ENCODE assay signal across 14 cellular contexts in the genomic region with DNA sequence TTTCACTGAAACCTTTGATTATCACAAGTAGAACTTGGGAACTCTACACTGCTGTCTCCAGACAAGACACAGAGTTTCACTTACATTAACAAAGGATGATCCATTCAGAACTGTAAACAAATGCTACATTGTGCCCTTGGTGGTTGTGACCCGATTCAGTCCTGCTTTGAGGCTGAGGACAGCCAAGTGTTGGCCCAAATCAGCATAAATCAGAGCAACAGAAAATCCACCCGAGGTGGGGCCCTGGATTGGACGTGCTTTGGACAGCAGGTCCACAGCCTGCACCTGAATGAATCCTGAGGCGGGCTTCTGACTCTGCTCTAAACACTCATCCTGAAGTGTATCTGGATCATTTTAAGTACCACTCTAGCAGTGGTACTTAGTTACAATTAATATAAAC.
DNase-seq lines count a peak whose midpoint lies in the region; ATAC-seq and TF ChIP-seq lines count a peak whose summit lies in the region.
"Had no signal": no experiment of that assay in that cellular context is flagged by ENCODE, and none has a peak within 500 bp of the region (broad histone marks: within the 10 kb centered on the region; RNA-seq: fewer than 3 reads in every experiment).

No MANE protein-coding gene starts in this region.

- POLR2A ChIA-PET in naive thymus-derived CD4-positive, alpha-beta T cell (lab: Charles Lee), result interaction anchor here (0.7 to 3.5 kb wide), 7 partner anchors 8 to 36 kb away, joined by 3 to 27 read pairs (median 4); no protein-coding TSS in a partner anchor

- H3K27ac ChIP-seq in coronary artery, result no peak overlapping the region
- H3K27ac ChIP-seq in naive thymus-derived CD4-positive, alpha-beta T cell (ENCODE audit: low read depth, low read length), result peak overlapping the region; percentile 97
- H3K27ac ChIP-seq: ovary had no signal

- no peaks in the 10 kb centered on the region for H3K9me3 ChIP-seq in naive thymus-derived CD4-positive, alpha-beta T cell (ENCODE audit: control insufficient read depth in 2 of 3, low read length in 3 of 3)
- H3K9me3 ChIP-seq: ovary had no signal

- H3K27me3 Mint-ChIP-seq in stimulated activated naive CD8-positive, alpha-beta T cell treated with anti-CD3 and anti-CD28 coated beads, Interleukin-15, Interleukin-2, amounts not matched to agents 100 ng/mL and 50 ng/mL, for 24 hours, result no peaks in the 10 kb centered on the region
- no peaks in the 10 kb centered on the region for H3K27me3 Mint-ChIP-seq in naive thymus-derived CD4-positive, alpha-beta T cell
- H3K27me3 Mint-ChIP-seq: stimulated activated memory B cell treated with anti-CD40 and anti-IgM and Interleukin-4, amounts not matched to agents 10 μg/mL and 1 μg/mL and 100 μg/mL, for 72 hours had no signal

- peaks cover 92% of the 10 kb centered on the region for H3K4me1 Mint-ChIP-seq in stimulated activated naive CD8-positive, alpha-beta T cell treated with anti-CD3 and anti-CD28 coated beads, Interleukin-15, Interleukin-2, amounts not matched to agents 100 ng/mL and 50 ng/mL, for 24 hours (ENCODE audit: low read depth)
- peaks cover 69 to 98% (median 91%) of the 10 kb centered on the region in 7 donors for H3K4me1 Mint-ChIP-seq in naive thymus-derived CD4-positive, alpha-beta T cell

- H3K27ac Mint-ChIP-seq in stimulated activated naive CD8-positive, alpha-beta T cell treated with anti-CD3 and anti-CD28 coated beads, Interleukin-15, Interleukin-2, amounts not matched to agents 100 ng/mL and 50 ng/mL, for 24 hours, result peak overlapping the region; percentile 87
- peak overlapping the region in 8 of 9 donors; percentile 75 to 99 (median 92) for H3K27ac Mint-ChIP-seq in naive thymus-derived CD4-positive, alpha-beta T cell
- H3K27ac Mint-ChIP-seq: mesothelial cell of epicardium had no signal

- H3K36me3 ChIP-seq in naive thymus-derived CD4-positive, alpha-beta T cell (ENCODE audit: control insufficient read depth in 2 of 3, insufficient read depth in 3 of 3, low read length in 3 of 3), result peaks cover 18 to 52% (median 35%) of the 10 kb centered on the region in 3 experiments
- H3K36me3 ChIP-seq: ovary had no signal

- peaks cover 65% of the 10 kb centered on the region for H3K36me3 Mint-ChIP-seq in stimulated activated naive CD8-positive, alpha-beta T cell treated with anti-CD3 and anti-CD28 coated beads, Interleukin-15, Interleukin-2, amounts not matched to agents 100 ng/mL and 50 ng/mL, for 24 hours (ENCODE audit: low read depth)
- peaks cover 10 to 45% (median 31%) of the 10 kb centered on the region in 5 donors for H3K36me3 Mint-ChIP-seq in naive thymus-derived CD4-positive, alpha-beta T cell

- H3K4me1 ChIP-seq in naive thymus-derived CD4-positive, alpha-beta T cell (ENCODE audit: control insufficient read depth in 2 of 2, insufficient read depth in 2 of 2, low read length in 2 of 2), result peaks cover 85 to 94% of the 10 kb centered on the region in 2 donors

- ATAC-seq in stimulated activated naive CD8-positive, alpha-beta T cell treated with anti-CD3 and anti-CD28 coated beads, Interleukin-15, Interleukin-2, amounts not matched to agents 100 U/mL and 50 U/mL, for 24 hours, result no peak
- no peak for ATAC-seq in naive thymus-derived CD4-positive, alpha-beta T cell
- ATAC-seq in HG03457 (IDR thresholded peaks at IDR 0.05; ENCODE audit: unreplicated experiment), result no peak
- ATAC-seq: stimulated activated memory B cell treated with anti-CD40 and anti-IgM and Interleukin-4, amounts not matched to agents 10 μg/mL and 1 μg/mL and 100 μg/mL, for 72 hours had no signal

- CTCF ChIA-PET in naive thymus-derived CD4-positive, alpha-beta T cell (lab: Charles Lee), result interaction anchor here (1.0 to 1.4 kb wide), 2 partner anchors 17 to 123 kb away, joined by 4 read pairs; no protein-coding TSS in a partner anchor

- TF ChIP-seq CTCF in coronary artery (IDR thresholded peaks at IDR 0.05), result no peak

- DNase-seq in stimulated activated naive CD8-positive, alpha-beta T cell treated with anti-CD3 and anti-CD28 coated beads, Interleukin-15, Interleukin-2, amounts not matched to agents 100 U/mL and 50 U/mL, for 24 hours, result no peak
- peak; percentile 9 for DNase-seq in coronary artery (ENCODE audit: low spot score)
- no peak for DNase-seq in naive thymus-derived CD4-positive, alpha-beta T cell
- no peak for DNase-seq in erythroblast (lab: John Stamatoyannopoulos, UW)
- DNase-seq in cerebellar nuclear complex (lab: John Stamatoyannopoulos, UW), result no peak
- DNase-seq: AML-193, amniotic stem cell, ovary, SW 1271 had no signal

- H3K27me3 ChIP-seq in naive thymus-derived CD4-positive, alpha-beta T cell (ENCODE audit: control insufficient read depth in 2 of 2, insufficient read depth in 2 of 2, low read length in 2 of 2), result no peaks in the 10 kb centered on the region
- H3K27me3 ChIP-seq: ovary had no signal

- intact Hi-C loops in naive thymus-derived CD4-positive, alpha-beta T cell (cut with micrococcal nuclease), result no loop called here

- no peaks in the 10 kb centered on the region for H3K9me3 Mint-ChIP-seq in stimulated activated naive CD8-positive, alpha-beta T cell treated with anti-CD3 and anti-CD28 coated beads, Interleukin-15, Interleukin-2, amounts not matched to agents 100 ng/mL and 50 ng/mL, for 24 hours
- no peaks in the 10 kb centered on the region for H3K9me3 Mint-ChIP-seq in naive thymus-derived CD4-positive, alpha-beta T cell
- H3K9me3 Mint-ChIP-seq: stimulated activated memory B cell treated with anti-CD40 and anti-IgM and Interleukin-4, amounts not matched to agents 10 μg/mL and 1 μg/mL and 100 μg/mL, for 72 hours had no signal

- no peak overlapping the region for H3K4me3 Mint-ChIP-seq in stimulated activated naive CD8-positive, alpha-beta T cell treated with anti-CD3 and anti-CD28 coated beads, Interleukin-15, Interleukin-2, amounts not matched to agents 100 ng/mL and 50 ng/mL, for 24 hours
- H3K4me3 Mint-ChIP-seq in naive thymus-derived CD4-positive, alpha-beta T cell, result peak overlapping the region in 3 of 10 donors; percentile 60 to 94 (median 69)
- H3K4me3 Mint-ChIP-seq: mesothelial cell of epicardium; stimulated activated memory B cell treated with anti-CD40 and anti-IgM and Interleukin-4, amounts not matched to agents 10 μg/mL and 1 μg/mL and 100 μg/mL, for 72 hours had no signal

- H3K4me3 ChIP-seq in coronary artery, result no peak overlapping the region
- H3K4me3 ChIP-seq in naive thymus-derived CD4-positive, alpha-beta T cell (ENCODE audit: low read length), result no peak overlapping the region
- H3K4me3 ChIP-seq: ovary, smooth muscle cell had no signal

- TF ChIP-seq POLR2A in erythroblast (IDR thresholded peaks at IDR 0.05; ENCODE audit: low read length), result no peak
